Comparison of ENCODE assay signal across 9 cellular contexts in the genomic region with DNA sequence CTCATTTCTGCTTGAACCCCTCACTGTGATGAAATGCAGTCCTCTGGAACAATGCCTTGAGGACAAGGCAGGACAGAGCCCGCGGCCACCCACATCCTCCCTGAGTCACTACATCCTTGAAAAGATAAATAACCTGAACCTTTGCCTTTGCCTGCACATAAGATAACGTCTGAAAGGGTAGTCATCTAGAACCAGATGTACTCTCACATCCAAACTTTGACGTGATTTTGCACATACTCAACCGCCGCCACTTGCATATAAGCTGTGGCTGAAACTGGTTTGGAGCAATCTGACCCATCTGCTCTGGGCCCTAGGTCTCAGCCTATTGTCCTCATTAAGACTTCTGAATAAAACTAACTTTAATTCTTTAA.
DNase-seq lines count a peak whose midpoint lies in the region; ATAC-seq, FAIRE-seq and TF ChIP-seq lines count a peak whose summit lies in the region.
"Had no signal": no experiment of that assay in that cellular context is flagged by ENCODE, and none has a peak within 500 bp of the region (broad histone marks: within the 10 kb centered on the region; RNA-seq: fewer than 3 reads in every experiment).

No MANE protein-coding gene starts in this region.

- H3K4me3 ChIP-seq in A549 (no peak overlapping the region), bronchial epithelial cell (ENCODE audit: low read depth, low read length) (no peak overlapping the region), prostate gland (no peak overlapping the region)

- CTCF ChIA-PET in A549 (lab: Yijun Ruan, JAX): interaction anchor here (0.9 kb wide), 1 partner anchor 572 kb away, joined by 3 read pairs; no protein-coding TSS in a partner anchor

- TF ChIP-seq CTCF in A549 (IDR thresholded peaks at IDR 0.05): no peak
- TF ChIP-seq CTCF in bronchial epithelial cell (IDR thresholded peaks at IDR 0.05; ENCODE audit: insufficient read depth, low read length, severe bottlenecking): no peak
- no peak for TF ChIP-seq CTCF in prostate gland (IDR thresholded peaks at IDR 0.05)

- H3K4me2 ChIP-seq in A549: 0 out of 3 replicates have a peak overlapping the region, but pooled peaks have one; percentile 29

- no peak overlapping the region; a peak in 1 of 6 replicates for H3K27ac ChIP-seq in A549
- no peak overlapping the region for H3K27ac ChIP-seq in prostate gland

- WGBS in A549 (ENCODE audit: missing lambda C conversion rate): 26% methylated on average over 6 of the region's 6 CpGs
- 15% methylated on average over 6 of the region's 6 CpGs for WGBS in prostate gland

- no peaks in the 10 kb centered on the region for H3K9me3 ChIP-seq in A549
- H3K9me3 ChIP-seq in prostate gland: no peaks in the 10 kb centered on the region

- FAIRE-seq in A549 (lab: Jason Lieb, UNC) (no peak), HTR-8/SVneo (lab: Jason Lieb, UNC) (peak; percentile 9), bronchial epithelial cell (lab: Jason Lieb, UNC) (no peak)

- TF ChIP-seq POLR2A in A549 (IDR thresholded peaks at IDR 0.05; ENCODE audit: low read length) (no peak), prostate gland (IDR thresholded peaks at IDR 0.05) (no peak)

- H3K27me3 ChIP-seq in bronchial epithelial cell (ENCODE audit: control insufficient read depth, insufficient read depth, low read length) (no peaks in the 10 kb centered on the region), prostate gland (replicated peaks; ENCODE audit: insufficient read depth) (no peaks in the 10 kb centered on the region)

- ATAC-seq in A549 (peak in 1 of 2 experiments; percentile 63; a peak in 3 of 6 replicates), GM18868 (IDR thresholded peaks at IDR 0.05; ENCODE audit: unreplicated experiment) (peak; percentile 76), GM19035 (IDR thresholded peaks at IDR 0.05; ENCODE audit: unreplicated experiment) (no peak), HG02763 (IDR thresholded peaks at IDR 0.05; ENCODE audit: unreplicated experiment) (no peak)

- TF ChIP-seq RAD21 in A549 (conservative IDR thresholded peaks at IDR 0.05 in 1 of 2, IDR thresholded peaks at IDR 0.05 in 1 of 2): no peak

- H3K4me1 ChIP-seq in A549 (peaks cover 10% of the 10 kb centered on the region), prostate gland (replicated peaks) (no peaks in the 10 kb centered on the region)

- intact Hi-C loops in prostate gland (cut with DNase I): no loop called here

- DNase-seq in A549 (ENCODE audit: low read depth in 1 of 2, low spot score in 1 of 2): peak in 1 of 2 experiments; percentile 28
- DNase-seq in HTR-8/SVneo (ENCODE audit: insufficient read length, low spot score): peak; percentile 19
- peak; percentile 90 for DNase-seq in bronchial epithelial cell (ENCODE audit: low read depth)
- DNase-seq in SKM-1 (lab: John Stamatoyannopoulos, UW; ENCODE audit: unreplicated experiment): no peak
- no peak for DNase-seq in prostate gland (ENCODE audit: low spot score)
- DNase-seq: DMS 273 treated with DMSO at 0.1 percent for 48 hours had no signal

- TF ChIP-seq EP300 in A549 (IDR thresholded peaks at IDR 0.05): no peak

- H3K36me3 ChIP-seq in bronchial epithelial cell (ENCODE audit: control insufficient read depth, insufficient read depth, low read length) (no peaks in the 10 kb centered on the region), prostate gland (no peaks in the 10 kb centered on the region)

- POLR2A ChIA-PET in A549 (lab: Yijun Ruan, JAX): no interaction called here

TF ChIP-seq in A549, 52 proteins besides CTCF, POLR2A, EP300 and RAD21:
- TF ChIP-seq CHD2 (IDR thresholded peaks at IDR 0.05; ENCODE audit: low read length, partially characterized antibody) (no peak), FOSL2 (IDR thresholded peaks at IDR 0.05) (no peak), FOSL2 (CRISPR knock-in tag; IDR thresholded peaks at IDR 0.05) (no peak), EHMT2 (IDR thresholded peaks at IDR 0.05; ENCODE audit: low read depth) (no peak), RCOR1 (IDR thresholded peaks at IDR 0.05; ENCODE audit: low read depth, low read length) (no peak), MAZ (IDR thresholded peaks at IDR 0.05; ENCODE audit: borderline replicate concordance, low read depth, low read length) (no peak), ESRRA (IDR thresholded peaks at IDR 0.05; ENCODE audit: borderline replicate concordance, low read length) (no peak), PHF8 (IDR thresholded peaks at IDR 0.05; ENCODE audit: borderline replicate concordance, low read depth) (no peak), ZFP36 (IDR thresholded peaks at IDR 0.05; ENCODE audit: borderline replicate concordance, partially characterized antibody) (no peak)
- TF ChIP-seq, protein P1, sequence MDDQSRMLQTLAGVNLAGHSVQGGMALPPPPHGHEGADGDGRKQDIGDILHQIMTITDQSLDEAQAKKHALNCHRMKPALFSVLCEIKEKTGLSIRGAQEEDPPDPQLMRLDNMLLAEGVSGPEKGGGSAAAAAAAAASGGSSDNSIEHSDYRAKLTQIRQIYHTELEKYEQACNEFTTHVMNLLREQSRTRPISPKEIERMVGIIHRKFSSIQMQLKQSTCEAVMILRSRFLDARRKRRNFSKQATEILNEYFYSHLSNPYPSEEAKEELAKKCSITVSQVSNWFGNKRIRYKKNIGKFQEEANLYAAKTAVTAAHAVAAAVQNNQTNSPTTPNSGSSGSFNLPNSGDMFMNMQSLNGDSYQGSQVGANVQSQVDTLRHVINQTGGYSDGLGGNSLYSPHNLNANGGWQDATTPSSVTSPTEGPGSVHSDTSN (IDR thresholded peaks at IDR 0.05): no peak

Comparison
In these comparisons a context has a peak if more than half of its experiments do, and no peak if none do; other contexts are left out.
1. DNase-seq: peak in HTR-8/SVneo (single experiment) and bronchial epithelial cell (single experiment); none in SKM-1 (single experiment) and prostate gland (single experiment).